In genomic region chr14:84401631-84402030, GRCh38 we compare ENCODE assay signal across 19 cellular contexts.
A peak's percentile ranks its signal among the peaks of the same experiment; 100 is the strongest.
DNase-seq lines count a peak whose midpoint lies in the region; ATAC-seq, FAIRE-seq and TF ChIP-seq lines count a peak whose summit lies in the region.
"Had no signal": no experiment of that assay in that cellular context is flagged by ENCODE, and none has a peak within 500 bp of the region (broad histone marks: within the 10 kb centered on the region; RNA-seq: fewer than 3 reads in every experiment).

No MANE protein-coding gene starts in this region.

- no peaks in the 10 kb centered on the region for H3K36me3 ChIP-seq in endothelial cell of umbilical vein (ENCODE audit: control insufficient read depth in 2 of 2, extremely low read depth in 1 of 2, insufficient read depth in 2 of 2, low read length in 2 of 2)
- H3K36me3 ChIP-seq: BE2C, HAP-1 had no signal

- intact Hi-C loops in endothelial cell of umbilical vein (cut with micrococcal nuclease) = no loop called here

- no peaks in the 10 kb centered on the region for H3K79me2 ChIP-seq in endothelial cell of umbilical vein (ENCODE audit: control insufficient read depth, insufficient read depth, low read length)

- H3K4me3 ChIP-seq in endothelial cell of umbilical vein (replicated peaks in 1 of 3; ENCODE audit: insufficient read depth in 1 of 3, low read depth in 1 of 3, low read length in 3 of 3) = no peak overlapping the region
- H3K4me3 ChIP-seq: GM23248, HAP-1 had no signal

- no peak overlapping the region for H3K9ac ChIP-seq in endothelial cell of umbilical vein (replicated peaks; ENCODE audit: extremely low read depth, insufficient read depth, low read length)
- H3K9ac ChIP-seq: GM23248 had no signal

- H3K27ac ChIP-seq in endothelial cell of umbilical vein (ENCODE audit: insufficient read depth, low read depth, low read length) = no peak overlapping the region
- H3K27ac ChIP-seq: GM23248 had no signal

- no peak for TF ChIP-seq POLR2A in endothelial cell of umbilical vein (IDR thresholded peaks at IDR 0.05; ENCODE audit: low read depth, low read length)

- DNase-seq in NCI-H69 (lab: John Stamatoyannopoulos, UW) = peak; percentile 17
- peak; percentile 34 for DNase-seq in NCI-H748 treated with DMSO at 0.1 percent for 48 hours (lab: John Stamatoyannopoulos, UW)
- peak; percentile 14 for DNase-seq in endothelial cell of umbilical vein (ENCODE audit: low read depth, low spot score)
- no peak for DNase-seq in hypothalamus (lab: John Stamatoyannopoulos, UW)
- no peak for DNase-seq in glomerular visceral epithelial cell (ENCODE audit: extremely low spot score)
- DNase-seq: ACHN; BE2C; C1 segment of cervical spinal cord; CD4-positive, CD25-positive, alpha-beta regulatory T cell; CD8-positive, alpha-beta memory T cell; COR-L47; DMS 273 treated with DMSO at 0.1 percent for 48 hours; DMS79; GDM1; GM23248 had no signal

- CTCF ChIA-PET in endothelial cell of umbilical vein (lab: Charles Lee) = no interaction called here

- no peak overlapping the region for H2AFZ ChIP-seq in endothelial cell of umbilical vein (ENCODE audit: low read depth, low read length)
- H2AFZ ChIP-seq: GM23248 had no signal

- BruUV-seq in endothelial cell of umbilical vein (replicated peaks; lab: Mats Ljungman, UMichigan) = no TSS peak

- no peak for TF ChIP-seq CTCF in endothelial cell of umbilical vein (IDR thresholded peaks at IDR 0.05; ENCODE audit: extremely low read depth in 1 of 2, insufficient read depth in 1 of 2, low read depth in 1 of 2, low read length in 2 of 2)

- no peaks in the 10 kb centered on the region for H4K20me1 ChIP-seq in endothelial cell of umbilical vein (replicated peaks; ENCODE audit: control insufficient read depth, extremely low read depth, insufficient read depth, low read length)

- no peaks in the 10 kb centered on the region for H3K9me1 ChIP-seq in endothelial cell of umbilical vein (replicated peaks; ENCODE audit: control insufficient read depth, extremely low read depth, insufficient read depth, low read length)

- FAIRE-seq in endothelial cell of umbilical vein (lab: Jason Lieb, UNC) = no peak
- FAIRE-seq: A204.1, GM12892 had no signal

- no peak overlapping the region for H3K4me2 ChIP-seq in endothelial cell of umbilical vein (ENCODE audit: insufficient read depth, low read length)

- no peaks in the 10 kb centered on the region for H3K4me1 ChIP-seq in endothelial cell of umbilical vein (ENCODE audit: control insufficient read depth, extremely low read depth, insufficient read depth, low read length)
- H3K4me1 ChIP-seq: BE2C had no signal

- no peak for ATAC-seq in activated CD4-positive, CD25-positive, alpha-beta regulatory T cell treated with anti-CD3 and anti-CD28 coated beads, Interleukin-2, amount 50 U/mL, for 24 hours

- H3K9me3 ChIP-seq in endothelial cell of umbilical vein (replicated peaks; ENCODE audit: control insufficient read depth, insufficient read depth, low read length) = no peaks in the 10 kb centered on the region
- H3K9me3 ChIP-seq: BE2C, HAP-1 had no signal

- POLR2A ChIA-PET in endothelial cell of umbilical vein (lab: Charles Lee) = no interaction called here

- H3K27me3 ChIP-seq in endothelial cell of umbilical vein (ENCODE audit: control insufficient read depth in 2 of 2, insufficient read depth in 2 of 2, low read length in 2 of 2) = no peaks in the 10 kb centered on the region
- H3K27me3 ChIP-seq: BE2C had no signal

- dilution Hi-C loops in endothelial cell of umbilical vein (cut with MboI; ENCODE audit: extremely low pct_ligation_motif_present, low sequenced_read_pairs) = no loop called here

TF ChIP-seq in endothelial cell of umbilical vein, 7 proteins besides CTCF, POLR2A, EP300 and RAD21:
- TF ChIP-seq EZH2 (IDR thresholded peaks at IDR 0.05; ENCODE audit: borderline replicate concordance, low read depth, low read length, severe bottlenecking) = no peak
- TF ChIP-seq MAX (IDR thresholded peaks at IDR 0.05; ENCODE audit: insufficient read depth, insufficient read length) = no peak
- no peak for TF ChIP-seq GATA2 (IDR thresholded peaks at IDR 0.05; ENCODE audit: insufficient read depth, insufficient read length, low read depth, low read length)
- no peak for TF ChIP-seq FOS (IDR thresholded peaks at IDR 0.05; ENCODE audit: borderline replicate concordance, insufficient read depth, low read length)
- no peak for TF ChIP-seq JUN (IDR thresholded peaks at IDR 0.05; ENCODE audit: borderline replicate concordance, insufficient read depth, insufficient read length, low read depth)
- TF ChIP-seq POLR2AphosphoS5 (IDR thresholded peaks at IDR 0.05; ENCODE audit: insufficient read depth, low read depth, low read length) = no peak
- no peak for TF ChIP-seq MYC (IDR thresholded peaks at IDR 0.05; ENCODE audit: low read depth, low read length)

Comparison
In these comparisons a context has a peak if more than half of its experiments do, and no peak if none do; other contexts are left out.
1. DNase-seq: peak in NCI-H69 (single experiment), NCI-H748 treated with DMSO at 0.1 percent for 48 hours (single experiment) and endothelial cell of umbilical vein (single experiment); none in hypothalamus (0 of 51) and glomerular visceral epithelial cell (single experiment).